ENCODE assay signal across 8 cellular contexts in the genomic region with DNA sequence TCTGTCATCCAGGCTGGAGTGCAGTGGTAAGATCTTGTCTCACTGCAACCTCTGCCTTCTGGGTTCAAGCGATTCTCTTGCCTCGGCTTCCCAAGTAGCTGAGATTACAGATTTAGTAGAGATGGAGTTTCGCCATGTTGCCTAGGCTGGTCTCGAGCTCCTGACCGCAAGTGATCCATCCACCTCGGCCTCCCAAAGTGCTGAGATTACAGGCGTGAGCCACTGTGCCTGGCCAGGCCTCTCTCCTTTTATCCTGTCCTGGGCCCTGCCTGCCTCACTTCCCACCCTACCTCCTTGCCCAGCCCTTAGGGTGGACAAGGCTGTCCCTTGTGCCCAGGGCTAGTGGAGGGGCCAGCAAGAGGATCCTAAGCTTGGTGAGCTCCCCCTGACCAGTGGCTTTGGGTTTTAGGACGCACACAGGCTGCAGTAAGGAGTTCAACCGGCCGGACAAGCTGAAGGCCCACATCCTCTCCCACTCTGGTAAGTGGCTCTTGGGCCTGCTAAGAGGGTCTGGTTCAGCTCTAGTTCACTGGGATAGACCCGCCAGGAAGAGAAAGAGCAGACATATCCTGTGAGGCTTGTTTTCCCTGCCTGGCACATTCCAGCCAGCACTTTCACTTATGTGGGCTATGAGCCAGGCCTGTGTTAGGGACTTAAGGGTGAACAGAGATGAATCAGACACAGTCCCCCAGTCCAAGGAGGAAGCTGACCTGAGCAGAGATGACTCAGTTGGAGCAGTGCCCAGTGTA. TPM values are rescaled to one million over a fixed set of nuclear protein-coding genes. Genes with fewer than 3 reads are reported as not detected.
A peak's percentile ranks its signal among the peaks of the same experiment; 100 is the strongest.
DNase-seq lines count a peak whose midpoint lies in the region; ATAC-seq and TF ChIP-seq lines count a peak whose summit lies in the region.

No MANE protein-coding gene starts in this region.

- H3K9me3 ChIP-seq in PC-3 (ENCODE audit: low read length) (no peaks in the 10 kb centered on the region), esophagus muscularis mucosa (no peaks in the 10 kb centered on the region), osteoblast (ENCODE audit: low read depth, low read length) (no peaks in the 10 kb centered on the region)

- H4K20me1 ChIP-seq in PC-3 (ENCODE audit: low read length) (no peaks in the 10 kb centered on the region), osteoblast (ENCODE audit: insufficient read depth, low read length) (peaks cover 2% of the 10 kb centered on the region)

- peaks cover 41% of the 10 kb centered on the region for H3K4me1 ChIP-seq in PC-3 (ENCODE audit: insufficient read depth, low read length)
- peaks cover 23 to 38% (median 27%) of the 10 kb centered on the region in 4 donors for H3K4me1 ChIP-seq in esophagus muscularis mucosa
- H3K4me1 ChIP-seq in osteoblast (ENCODE audit: insufficient read depth, low read length), result peaks cover 8% of the 10 kb centered on the region

- POLR2A ChIA-PET in PC-3 (lab: Charles Lee; ENCODE audit: unreplicated experiment), result interaction anchor here (1.3 kb wide), 1 partner anchor 204 kb away, joined by 3 read pairs; no protein-coding TSS in a partner anchor

- intact Hi-C loops in PC-3 (cut with micrococcal nuclease) (loop anchor here (1.0 to 10.0 kb wide), 3 partner anchors 22 to 104 kb away; a partner anchor contains a TSS), esophagus muscularis mucosa (cut with DNase I) (no loop called here)

- peak; percentile 88 for ATAC-seq in PC-3

- H3K27me3 ChIP-seq in PC-3 (ENCODE audit: low read length) (no peaks in the 10 kb centered on the region), esophagus muscularis mucosa (no peaks in the 10 kb centered on the region), osteoblast (ENCODE audit: insufficient read depth, low read length) (no peaks in the 10 kb centered on the region)

- H3K9me2 ChIP-seq in PC-3 (replicated peaks; ENCODE audit: low read length), result no peaks in the 10 kb centered on the region

- in situ Hi-C loops in Caki2 (cut with HindIII; ENCODE audit: low pct_unique_long_range_greater_than_20kb, low sequenced_read_pairs), result no loop called here

- TSS peak; percentile 71 for BruUV-seq in PC-3 (replicated peaks; lab: Mats Ljungman, UMichigan)

- peak overlapping the region; percentile 62 for H3K9ac ChIP-seq in PC-3 (ENCODE audit: low read length)

- H3K4me3 ChIP-seq in PC-3 (ENCODE audit: low read length) (peak overlapping the region; percentile 44; the same call in 1 of the 2 replicates), esophagus muscularis mucosa (no peak overlapping the region), osteoblast (ENCODE audit: insufficient read depth, low read length) (no peak overlapping the region)

- TF ChIP-seq EP300 in esophagus muscularis mucosa (IDR thresholded peaks at IDR 0.05), result no peak

- H3F3A ChIP-seq in PC-3 (ENCODE audit: low read length, unreplicated experiment), result no peaks in the 10 kb centered on the region

- H3K36me3 ChIP-seq in PC-3 (ENCODE audit: low read depth, low read length), result no peaks in the 10 kb centered on the region
- H3K36me3 ChIP-seq in esophagus muscularis mucosa, result peaks cover 5 to 30% (median 9%) of the 10 kb centered on the region in 4 donors
- H3K36me3 ChIP-seq in osteoblast (ENCODE audit: insufficient read depth, low read length), result no peaks in the 10 kb centered on the region

- TF ChIP-seq CTCF in PC-3 (conservative IDR thresholded peaks at IDR 0.05; ENCODE audit: low read depth, low read length) (no peak), esophagus muscularis mucosa (IDR thresholded peaks at IDR 0.05) (no peak), osteoblast (IDR thresholded peaks at IDR 0.05; ENCODE audit: extremely low read depth, low read depth, low read length) (no peak)

- H3K27ac ChIP-seq in PC-3 (ENCODE audit: low read length) (peak overlapping the region; percentile 90), esophagus muscularis mucosa (replicated peaks in 1 of 4) (peak overlapping the region; percentile 57 to 80 (median 74)), osteoblast (ENCODE audit: low read depth, low read length) (peak overlapping the region; percentile 67)

- DNase-seq in Caki2 (ENCODE audit: low read depth) (peak; percentile 98), PC-3 (peak; percentile 100), esophagus muscularis mucosa (ENCODE audit: extremely low spot score) (no peak), osteoblast (ENCODE audit: insufficient read length, low spot score, missing footprints) (peak; percentile 97), midbrain (lab: John Stamatoyannopoulos, UW) (no peak), NCI-H524 treated with DMSO at 0.1 percent for 48 hours (lab: John Stamatoyannopoulos, UW) (no peak), T-helper 9 cell (no peak)
- no peak for DNase-seq in activated naive CD4-positive, alpha-beta T cell (lab: John Stamatoyannopoulos, UW)

- TF ChIP-seq POLR2A in esophagus muscularis mucosa (IDR thresholded peaks at IDR 0.05; ENCODE audit: low read depth), result no peak

- 89% methylated on average over 8 of the region's 11 CpGs for WGBS in esophagus muscularis mucosa

- H3K4me2 ChIP-seq in PC-3 (ENCODE audit: low read length) (peak overlapping the region; percentile 81), osteoblast (ENCODE audit: insufficient read depth, low read length) (peak overlapping the region; percentile 15)

- CTCF ChIA-PET in PC-3 (lab: Charles Lee), result interaction anchor here (0.6 to 1.1 kb wide), 2 partner anchors 43 to 57 kb away, joined by 3 to 4 read pairs; a partner anchor contains a TSS

- H3K79me2 ChIP-seq in PC-3 (ENCODE audit: low read length) (no peaks in the 10 kb centered on the region), osteoblast (ENCODE audit: insufficient read depth, low read length) (no peaks in the 10 kb centered on the region)

- H2AFZ ChIP-seq in PC-3 (ENCODE audit: low read length), result peak overlapping the region; percentile 63
- peak overlapping the region; percentile 86 for H2AFZ ChIP-seq in osteoblast (ENCODE audit: low read length)

RNA-seq across cellular contexts. Expression of a gene that starts 21.9 kb away (rescaled TPM):
- 151 and 167 TPM in 2 replicates for total RNA-seq in Caki2 (2014; rRNA removed; shearing (Covaris generic); ENCODE audit: low replicate concordance)
- 68.8 and 91.1 TPM in 2 replicates for total RNA-seq in PC-3 (2014; rRNA removed)
- 100 to 1,000 TPM in 2 of 4 donors, 10 to 100 TPM in 2; 90.8 to 116 (median 100) TPM for total RNA-seq in esophagus muscularis mucosa
- total RNA-seq in osteoblast, result 40.1 and 40.9 TPM in 2 replicates

RNA-seq across cellular contexts. Expression of a gene that starts 57.5 kb away (rescaled TPM):
- total RNA-seq in Caki2 (2014; rRNA removed; shearing (Covaris generic); ENCODE audit: low replicate concordance), result 0.64 and 1.1 TPM in 2 replicates
- total RNA-seq in PC-3 (2014; rRNA removed) (4.4 and 5.1 TPM in 2 replicates), esophagus muscularis mucosa (1 to 10 TPM; 1.7 to 4.2 (median 3.4) TPM), osteoblast (1.1 and 1.2 TPM in 2 replicates)

Comparison
In these comparisons a context has a peak if more than half of its experiments do, and no peak if none do; other contexts are left out.
1. DNase-seq: peak in Caki2 (single experiment), PC-3 (single experiment) and osteoblast (single experiment); none in esophagus muscularis mucosa (single experiment), midbrain (single experiment), NCI-H524 treated with DMSO at 0.1 percent for 48 hours (single experiment), activated naive CD4-positive, alpha-beta T cell (0 of 4) and T-helper 9 cell (single experiment).
2. Peak in every context shown above with its lines, with median percentiles within 50 percentile points of each other: H3K27ac ChIP-seq.